1 cellular context compared by ENCODE assay signal in genomic region chr1:114510235-114511047, GRCh38.
TF ChIP-seq lines count a peak whose summit lies in the region.

No MANE protein-coding gene starts in this region.

TF ChIP-seq in HepG2, 621 proteins besides CTCF, POLR2A, EP300 and RAD21 (continued from another document and continues in another):
- TF ChIP-seq ATF5 (CRISPR knock-in tag; IDR thresholded peaks at IDR 0.05; ENCODE audit: low read depth), result no peak; the same call in 1 of the 2 replicates
- no peak for TF ChIP-seq CHD4 (IDR thresholded peaks at IDR 0.05; ENCODE audit: borderline replicate concordance, low read length)
- TF ChIP-seq MXD1 (CRISPR knock-in tag; IDR thresholded peaks at IDR 0.05), result peak; percentile 36
- peak; percentile 11; the same call in 1 of the 2 replicates for TF ChIP-seq MED1 (CRISPR knock-in tag; IDR thresholded peaks at IDR 0.05)
- TF ChIP-seq SMARCE1 (IDR thresholded peaks at IDR 0.05; ENCODE audit: borderline replicate concordance), result no peak
- peak; percentile 82 for TF ChIP-seq ZNF891 (CRISPR knock-in tag; IDR thresholded peaks at IDR 0.05)
- peak; percentile 85; the same call in 1 of the 2 replicates for TF ChIP-seq EEA1 (CRISPR knock-in tag; IDR thresholded peaks at IDR 0.05; ENCODE audit: borderline replicate concordance)
- 0 out of 2 replicates have a peak, but pooled peaks have one; percentile 59 for TF ChIP-seq EED (CRISPR knock-in tag; IDR thresholded peaks at IDR 0.05)
- TF ChIP-seq ARID4A (CRISPR knock-in tag; IDR thresholded peaks at IDR 0.05; ENCODE audit: borderline replicate concordance), result peak; percentile 29
- TF ChIP-seq KLF13 (CRISPR knock-in tag; IDR thresholded peaks at IDR 0.05), result peak; percentile 60; the same call in 1 of the 2 replicates
- peak; percentile 71; the same call in 1 of the 2 replicates for TF ChIP-seq ZNF768 (CRISPR knock-in tag; IDR thresholded peaks at IDR 0.05)
- peak; percentile 55; the same call in 1 of the 2 replicates for TF ChIP-seq NFKB2 (CRISPR knock-in tag; IDR thresholded peaks at IDR 0.05; ENCODE audit: borderline replicate concordance)
- 0 out of 2 replicates have a peak, but pooled peaks have one; percentile 43 for TF ChIP-seq ZNF552 (CRISPR knock-in tag; IDR thresholded peaks at IDR 0.05; ENCODE audit: borderline replicate concordance)
- peak; percentile 77; the same call in 1 of the 2 replicates for TF ChIP-seq ZNF672 (CRISPR knock-in tag; IDR thresholded peaks at IDR 0.05)
- TF ChIP-seq SMAD1 (CRISPR knock-in tag; IDR thresholded peaks at IDR 0.05; ENCODE audit: borderline replicate concordance, low read depth), result no peak
- TF ChIP-seq FOSL1 (CRISPR knock-in tag; IDR thresholded peaks at IDR 0.05; ENCODE audit: borderline replicate concordance), result no peak
- peak; percentile 63; the same call in 1 of the 2 replicates for TF ChIP-seq ZNF788 (CRISPR knock-in tag; IDR thresholded peaks at IDR 0.05; ENCODE audit: borderline replicate concordance)
- TF ChIP-seq DRAP1 (CRISPR knock-in tag; IDR thresholded peaks at IDR 0.05), result no peak
- 0 out of 2 replicates have a peak, but pooled peaks have one; percentile 43 for TF ChIP-seq ZBTB1 (CRISPR knock-in tag; IDR thresholded peaks at IDR 0.05; ENCODE audit: borderline replicate concordance)
- no peak for TF ChIP-seq HOXA5 (CRISPR knock-in tag; IDR thresholded peaks at IDR 0.05)
- TF ChIP-seq ZNF646 (CRISPR knock-in tag; IDR thresholded peaks at IDR 0.05), result no peak
- 0 out of 2 replicates have a peak, but pooled peaks have one; percentile 47 for TF ChIP-seq NR3C1 (CRISPR knock-in tag; IDR thresholded peaks at IDR 0.05)
- peak; percentile 35 for TF ChIP-seq RBM39 (IDR thresholded peaks at IDR 0.05; ENCODE audit: low read depth, low read length, poor library complexity, severe bottlenecking)
- TF ChIP-seq ATRX (CRISPR knock-in tag; IDR thresholded peaks at IDR 0.05; ENCODE audit: borderline replicate concordance), result no peak
- TF ChIP-seq ZMYM4 (CRISPR knock-in tag; IDR thresholded peaks at IDR 0.05), result 0 out of 2 replicates have a peak, but pooled peaks have one; percentile 22
- peak; percentile 29 for TF ChIP-seq MXD3 (CRISPR knock-in tag; IDR thresholded peaks at IDR 0.05)
- 0 out of 2 replicates have a peak, but pooled peaks have one; percentile 18 for TF ChIP-seq RNF2 (conservative IDR thresholded peaks at IDR 0.05; ENCODE audit: low read depth)
- TF ChIP-seq ZZZ3 (CRISPR knock-in tag; IDR thresholded peaks at IDR 0.05; ENCODE audit: borderline replicate concordance), result no peak
- no peak for TF ChIP-seq ZSCAN25 (CRISPR knock-in tag; IDR thresholded peaks at IDR 0.05)
- peak; percentile 58; the same call in 1 of the 2 replicates for TF ChIP-seq ZNF547 (CRISPR knock-in tag; IDR thresholded peaks at IDR 0.05)
- TF ChIP-seq ZNF274 (CRISPR knock-in tag; IDR thresholded peaks at IDR 0.05), result peak; percentile 53; the same call in 1 of the 2 replicates
- peak; percentile 77 for TF ChIP-seq ZFY (CRISPR knock-in tag; IDR thresholded peaks at IDR 0.05)
- TF ChIP-seq KMT2B (CRISPR knock-in tag; IDR thresholded peaks at IDR 0.05), result peak; percentile 53; the same call in 1 of the 2 replicates
- TF ChIP-seq ZNF687 (CRISPR knock-in tag; IDR thresholded peaks at IDR 0.05), result peak; percentile 57
- TF ChIP-seq ZNF350 (CRISPR knock-in tag; IDR thresholded peaks at IDR 0.05; ENCODE audit: borderline replicate concordance, low read depth), result 0 out of 2 replicates have a peak, but pooled peaks have one; percentile 28
- TF ChIP-seq ZFP41 (CRISPR knock-in tag; IDR thresholded peaks at IDR 0.05; ENCODE audit: borderline replicate concordance), result no peak
- peak; percentile 70 for TF ChIP-seq RBFOX2 (IDR thresholded peaks at IDR 0.05; ENCODE audit: low read depth, low read length)
- TF ChIP-seq MBNL3 (CRISPR knock-in tag; conservative IDR thresholded peaks at IDR 0.05), result no peak
- 0 out of 2 replicates have a peak, but pooled peaks have one; percentile 40 for TF ChIP-seq ZBTB4 (CRISPR knock-in tag; IDR thresholded peaks at IDR 0.05; ENCODE audit: borderline replicate concordance)
- TF ChIP-seq POLR2AphosphoS5 (IDR thresholded peaks at IDR 0.05; ENCODE audit: low read depth, low read length), result no peak
- 0 out of 2 replicates have a peak, but pooled peaks have one; percentile 31 for TF ChIP-seq ZNF468 (CRISPR knock-in tag; IDR thresholded peaks at IDR 0.05)
- 0 out of 2 replicates have a peak, but pooled peaks have one; percentile 33 for TF ChIP-seq ZNF564 (CRISPR knock-in tag; IDR thresholded peaks at IDR 0.05)
